Comparison of ENCODE assay signal across 15 cellular contexts in the genomic region with DNA sequence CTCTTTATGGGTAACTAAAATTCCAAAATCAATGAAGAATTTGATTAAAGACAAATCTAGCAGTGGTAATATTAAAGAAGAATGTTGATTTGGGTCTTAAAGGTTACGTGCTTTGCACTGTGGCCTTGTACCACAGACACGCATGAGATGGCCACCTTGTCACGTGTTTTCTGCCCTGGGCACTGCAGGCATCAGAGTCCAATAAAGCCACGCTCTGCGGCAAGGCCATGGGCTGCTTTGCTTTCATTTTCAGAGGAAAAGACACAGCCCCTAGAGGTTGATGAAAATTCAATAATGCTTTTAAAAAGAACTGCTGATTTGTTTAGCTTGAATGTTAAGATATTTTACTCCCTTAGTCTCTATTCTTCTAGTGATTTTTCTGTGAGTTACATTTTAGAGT. TPM values are rescaled to one million over a fixed set of nuclear protein-coding genes. Genes with fewer than 3 reads are reported as not detected.
DNase-seq lines count a peak whose midpoint lies in the region; ATAC-seq, FAIRE-seq and TF ChIP-seq lines count a peak whose summit lies in the region.
"Had no signal": no experiment of that assay in that cellular context is flagged by ENCODE, and none has a peak within 500 bp of the region (broad histone marks: within the 10 kb centered on the region; RNA-seq: fewer than 3 reads in every experiment).

No MANE protein-coding gene starts in this region.

- CTCF ChIA-PET in GM12878 (lab: Yijun Ruan, JAX): interaction anchor here (0.6 to 1.3 kb wide), 4 partner anchors 14 to 133 kb away, joined by 3 read pairs; no protein-coding TSS in a partner anchor
- CTCF ChIA-PET in activated naive CD4-positive, alpha-beta T cell treated with anti-CD3 and anti-CD28 coated beads, Interleukin-2, amount 10 ng/mL, durations not matched to agents 7 days and 5 days (lab: Charles Lee): no interaction called here

- no peaks in the 10 kb centered on the region; a peak in 1 of 4 replicates for H3K27me3 ChIP-seq in GM12878 (replicated peaks in 1 of 2; ENCODE audit: control insufficient read depth in 2 of 2, insufficient read depth in 2 of 2, low read length in 1 of 2)
- no peaks in the 10 kb centered on the region for H3K27me3 ChIP-seq in neuron (ENCODE audit: insufficient read depth, low read length)

- peaks cover 5% of the 10 kb centered on the region for H3K4me1 ChIP-seq in GM12878 (ENCODE audit: control insufficient read depth, insufficient read depth, low read length)
- H3K4me1 ChIP-seq in neuron (ENCODE audit: insufficient read depth, low read length): no peaks in the 10 kb centered on the region

- RAD21 ChIA-PET in GM12878 (lab: Charles Lee; ENCODE audit: unreplicated experiment): no interaction called here

- H3K4me3 Mint-ChIP-seq in activated naive CD4-positive, alpha-beta T cell treated with anti-CD3 and anti-CD28 coated beads, Interleukin-2, amount 10 ng/mL, durations not matched to agents 7 days and 5 days: no peak overlapping the region
- H3K4me3 Mint-ChIP-seq: naive thymus-derived CD4-positive, alpha-beta T cell; stimulated activated naive CD8-positive, alpha-beta T cell treated with anti-CD3 and anti-CD28 coated beads, Interleukin-15, amount 100 ng/mL, for 72 hours had no signal

- H3K4me1 Mint-ChIP-seq in activated naive CD4-positive, alpha-beta T cell treated with anti-CD3 and anti-CD28 coated beads, Interleukin-2, amount 10 ng/mL, durations not matched to agents 7 days and 5 days: peaks cover 10% of the 10 kb centered on the region

- WGBS in GM12878 (ENCODE audit: insufficient coverage, insufficient replicate concordance, low lambda C conversion rate, missing lambda C conversion rate): 51% methylated on average over 5 of the region's 5 CpGs

- DNase-seq in Daoy (ENCODE audit: low read depth) (peak; percentile 61), GM12878 (ENCODE audit: low read depth, low spot score) (no peak), HPDE6-E6E7 (ENCODE audit: extremely low spot score) (no peak), GM03348 (ENCODE audit: low spot score) (no peak)
- no peak for DNase-seq in activated naive CD4-positive, alpha-beta T cell treated with anti-CD3 and anti-CD28 coated beads, Interleukin-2, amount 10 ng/mL, durations not matched to agents 7 days and 5 days
- no peak for DNase-seq in activated CD4-positive, alpha-beta T cell treated with anti-CD3 and anti-CD28 coated beads, Interleukin-2, amount 50 U/mL, for 48 hours
- DNase-seq: GDM1; naive thymus-derived CD4-positive, alpha-beta T cell; NCI-H146; stimulated activated CD4-positive, alpha-beta T cell treated with anti-CD3 and anti-CD28 coated beads, Interleukin-2, amount 100 ng/mL, for 24 hours; stimulated activated naive CD8-positive, alpha-beta T cell treated with anti-CD3 and anti-CD28 coated beads, Interleukin-15, amount 100 ng/mL, for 72 hours had no signal

- POLR2A ChIA-PET in GM12878 (lab: Charles Lee): no interaction called here

- H3K27ac ChIP-seq in GM12878 (ENCODE audit: control insufficient read depth, insufficient read depth): no peak overlapping the region

- intact Hi-C loops in GM12878 (cut with micrococcal nuclease; ENCODE audit: unreplicated experiment): no loop called here

- ATAC-seq in HG03354 (IDR thresholded peaks at IDR 0.05; ENCODE audit: poor library complexity, severe bottlenecking, unreplicated experiment) (peak; percentile 58), GM12878 (peak; percentile 64)
- ATAC-seq: naive thymus-derived CD4-positive, alpha-beta T cell; stimulated activated naive CD8-positive, alpha-beta T cell treated with anti-CD3 and anti-CD28 coated beads, Interleukin-15, amount 100 ng/mL, for 72 hours had no signal

- TF ChIP-seq EP300 in GM12878 (IDR thresholded peaks at IDR 0.05; ENCODE audit: borderline replicate concordance in 1 of 2, control insufficient read depth in 1 of 2, low read depth in 2 of 2, low read length in 2 of 2): no peak

- no peak for TF ChIP-seq POLR2A in GM12878 (IDR thresholded peaks at IDR 0.05; ENCODE audit: low read depth, low read length)

- in situ Hi-C loops in GM12878 (cut with MboI): no loop called here

- H3K27ac Mint-ChIP-seq in activated naive CD4-positive, alpha-beta T cell treated with anti-CD3 and anti-CD28 coated beads, Interleukin-2, amount 10 ng/mL, durations not matched to agents 7 days and 5 days: no peak overlapping the region
- H3K27ac Mint-ChIP-seq: naive thymus-derived CD4-positive, alpha-beta T cell; stimulated activated naive CD8-positive, alpha-beta T cell treated with anti-CD3 and anti-CD28 coated beads, Interleukin-15, amount 100 ng/mL, for 72 hours had no signal

- SMC1A ChIA-PET in GM12878 (lab: Charles Lee; ENCODE audit: uncharacterized antibody, unreplicated experiment): interaction anchor here (1.6 to 2.0 kb wide), 2 partner anchors 10 to 146 kb away, joined by 4 to 6 read pairs; no protein-coding TSS in a partner anchor

- H3K9ac ChIP-seq in GM12878 (ENCODE audit: control insufficient read depth, insufficient read depth, low read length): no peak overlapping the region

- no peaks in the 10 kb centered on the region for H3K36me3 Mint-ChIP-seq in activated naive CD4-positive, alpha-beta T cell treated with anti-CD3 and anti-CD28 coated beads, Interleukin-2, amount 10 ng/mL, durations not matched to agents 7 days and 5 days

- no peak for TF ChIP-seq RAD21 in GM12878 (IDR thresholded peaks at IDR 0.05; ENCODE audit: insufficient read depth, low read depth, low read length)

- no peaks in the 10 kb centered on the region for H3K9me3 ChIP-seq in GM12878 (replicated peaks; ENCODE audit: control insufficient read depth, insufficient read depth, low read length)
- no peaks in the 10 kb centered on the region for H3K9me3 ChIP-seq in neuron (ENCODE audit: low read length)

- no peaks in the 10 kb centered on the region for H4K20me1 ChIP-seq in GM12878 (ENCODE audit: control insufficient read depth, insufficient read depth)

- H3K79me2 ChIP-seq in GM12878 (ENCODE audit: control insufficient read depth, insufficient read depth, low read length): no peaks in the 10 kb centered on the region

- no TSS peak for BruUV-seq in GM12878 (replicated peaks; lab: Mats Ljungman, UMichigan)

- no peak for TF ChIP-seq CTCF in GM12878 (IDR thresholded peaks at IDR 0.05 in 2 of 3, conservative IDR thresholded peaks at IDR 0.05 in 1 of 3; ENCODE audit: control insufficient read depth in 2 of 3, extremely low read depth in 1 of 3, insufficient read depth in 1 of 3, low read depth in 3 of 3, low read length in 3 of 3)

- no peak overlapping the region for H3K4me3 ChIP-seq in GM12878
- H3K4me3 ChIP-seq in neuron (ENCODE audit: low read length): no peak overlapping the region

- no peaks in the 10 kb centered on the region for H3K9me3 Mint-ChIP-seq in activated naive CD4-positive, alpha-beta T cell treated with anti-CD3 and anti-CD28 coated beads, Interleukin-2, amount 10 ng/mL, durations not matched to agents 7 days and 5 days
- H3K9me3 Mint-ChIP-seq: naive thymus-derived CD4-positive, alpha-beta T cell; stimulated activated naive CD8-positive, alpha-beta T cell treated with anti-CD3 and anti-CD28 coated beads, Interleukin-15, amount 100 ng/mL, for 72 hours had no signal

- H3K4me2 ChIP-seq in GM12878 (ENCODE audit: control insufficient read depth, insufficient read depth): no peak overlapping the region; the same call in 1 of the 2 replicates

- FAIRE-seq in GM12878 (lab: Jason Lieb, UNC): no peak
- FAIRE-seq: endometrium, TTC549 had no signal

- H3K36me3 ChIP-seq in GM12878 (ENCODE audit: control insufficient read depth in 2 of 2, insufficient read depth in 2 of 2, low read length in 1 of 2) (no peaks in the 10 kb centered on the region), neuron (ENCODE audit: insufficient read depth, low read length) (no peaks in the 10 kb centered on the region)

- peaks cover 4% of the 10 kb centered on the region for H3K27me3 Mint-ChIP-seq in activated naive CD4-positive, alpha-beta T cell treated with anti-CD3 and anti-CD28 coated beads, Interleukin-2, amount 10 ng/mL, durations not matched to agents 7 days and 5 days
- H3K27me3 Mint-ChIP-seq: stimulated activated naive CD8-positive, alpha-beta T cell treated with anti-CD3 and anti-CD28 coated beads, Interleukin-15, amount 100 ng/mL, for 72 hours had no signal

- H2AFZ ChIP-seq in GM12878 (ENCODE audit: control insufficient read depth, low read depth, low read length): no peak overlapping the region; the same call in 1 of the 2 replicates
- peak overlapping the region; percentile 46 for H2AFZ ChIP-seq in neuron (ENCODE audit: low read depth, low read length)

TF ChIP-seq in GM12878, 131 proteins besides CTCF, POLR2A, EP300 and RAD21:
- no peak for TF ChIP-seq CBFB (IDR thresholded peaks at IDR 0.05; ENCODE audit: low read depth)
- TF ChIP-seq RUNX3 (IDR thresholded peaks at IDR 0.05; ENCODE audit: low read length): 0 out of 2 replicates have a peak, but pooled peaks have one; percentile 21
- peak in 1 of 2 experiments; percentile 31; a peak in 1 of 4 replicates for TF ChIP-seq BHLHE40 (IDR thresholded peaks at IDR 0.05; ENCODE audit: borderline replicate concordance in 1 of 2, low read depth in 2 of 2, low read length in 1 of 2)

RNA-seq across cellular contexts. Expression of gene AOX1, which starts 30.4 kb away (rescaled TPM):
- 2.3 and 11.7 TPM in 2 replicates for total RNA-seq in Daoy (2014; rRNA removed; shearing (Covaris generic))
- total RNA-seq in GM12878 (2013; cell fraction: nucleolus; rRNA removed): 0.56 TPM in 1 of 2 replicates, not detected in the other
- 0.05 and 0.34 TPM in 2 replicates for total RNA-seq in GM12878 (2014; rRNA removed)
- not detected in 2 replicates for total RNA-seq in GM12878 (2014; rRNA removed; fragmentation: Illumina TruSeq; extraction: Trizol)
- 0.56 and 0.80 TPM in 2 replicates for total RNA-seq in GM12878 (2021)
- not detected for polyA plus RNA-seq in GM12878 (2011; ENCODE audit: low read depth)
- polyA plus RNA-seq in GM12878 (2011; rRNA removed): 0.03 TPM in 1 of 2 replicates, not detected in the other
- polyA plus RNA-seq in GM12878 (2011; cell fraction: cytosol; rRNA removed): not detected in 2 replicates
- 0.25 and 0.30 TPM in 2 replicates for polyA plus RNA-seq in GM12878 (2011; cell fraction: nucleus; rRNA removed)
- 0.14 TPM in 1 of 2 replicates, not detected in the other for polyA plus RNA-seq in GM12878 (2012)
- polyA plus RNA-seq in GM12878 (2014; fragmentation: Illumina TruSeq; extraction: Trizol): not detected in 2 replicates
- polyA plus RNA-seq in GM12878 (2014; fragmentation: Nextera tagmentation; extraction: Ambion mirVana): not detected
- 0.04 TPM in 1 of 2 replicates, not detected in the other for polyA plus RNA-seq in GM12878 (2014; rRNA removed)
- not detected for polyA plus RNA-seq in GM12878 (2016; fragmentation: Nextera tagmentation; extraction: Ambion mirVana)
- polyA minus RNA-seq in GM12878 (2011; rRNA and poly(A)+ RNA removed): 1.8 TPM in 1 of 2 replicates, not detected in the other
- not detected in 2 replicates for polyA minus RNA-seq in GM12878 (2011; cell fraction: cytosol; rRNA and poly(A)+ RNA removed)
- 0.24 and 0.29 TPM in 2 replicates for polyA minus RNA-seq in GM12878 (2011; cell fraction: nucleus; rRNA and poly(A)+ RNA removed)
